8 cellular contexts compared by ENCODE assay signal in the genomic region with DNA sequence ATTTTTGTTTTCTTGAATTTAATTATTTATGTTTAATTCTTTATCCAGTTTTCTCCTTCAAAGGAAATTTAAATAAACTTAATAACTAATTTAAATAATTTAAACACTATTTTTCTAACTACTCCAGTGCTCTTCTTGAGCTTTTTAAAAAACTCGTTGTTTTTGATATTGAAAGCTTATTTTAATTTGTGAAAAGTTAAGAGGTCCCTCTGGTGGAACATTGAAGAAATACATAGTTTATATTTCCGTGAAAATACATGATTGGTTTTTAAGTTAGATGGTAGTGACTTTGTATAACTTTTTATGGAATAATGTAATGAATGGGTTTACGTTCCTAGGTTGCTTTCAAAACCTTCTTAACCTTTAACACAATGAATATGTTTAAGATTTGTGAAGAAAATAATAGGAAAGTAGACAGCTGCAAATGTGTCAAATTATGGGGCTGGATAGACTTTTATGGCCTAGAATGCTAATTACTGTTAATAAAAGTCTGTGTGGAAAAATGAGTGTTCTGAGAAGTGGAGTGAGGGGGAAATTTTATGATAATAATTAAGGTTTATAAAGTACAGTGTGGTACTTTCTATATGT. TPM values are rescaled to one million over a fixed set of nuclear protein-coding genes. Genes with fewer than 3 reads are reported as not detected.
DNase-seq lines count a peak whose midpoint lies in the region; ATAC-seq and TF ChIP-seq lines count a peak whose summit lies in the region.

No MANE protein-coding gene starts in this region.

- H3K36me3 Mint-ChIP-seq in T-helper 1 cell treated with Interleukin-12 subunit alpha and Interleukin-12 subunit beta and Interleukin-4 antibody, amounts not matched to agents 30 μg/mL and 1 μg/mL, for 36 hours (ENCODE audit: low read depth): peaks cover 22% of the 10 kb centered on the region
- peaks cover 15% of the 10 kb centered on the region for H3K36me3 Mint-ChIP-seq in glutamatergic neuron (ENCODE audit: unreplicated experiment)

- H3K4me1 Mint-ChIP-seq in T-helper 1 cell treated with Interleukin-12 subunit alpha and Interleukin-12 subunit beta and Interleukin-4 antibody, amounts not matched to agents 30 μg/mL and 1 μg/mL, for 36 hours (ENCODE audit: low read depth): peaks cover 7% of the 10 kb centered on the region
- no peaks in the 10 kb centered on the region for H3K4me1 Mint-ChIP-seq in glutamatergic neuron (ENCODE audit: low read depth, unreplicated experiment)

- H3K27me3 Mint-ChIP-seq in T-helper 1 cell treated with Interleukin-12 subunit alpha and Interleukin-12 subunit beta and Interleukin-4 antibody, amounts not matched to agents 30 μg/mL and 1 μg/mL, for 36 hours (ENCODE audit: low read depth): no peaks in the 10 kb centered on the region
- H3K27me3 Mint-ChIP-seq in glutamatergic neuron (ENCODE audit: unreplicated experiment): no peaks in the 10 kb centered on the region

- H3K9me3 Mint-ChIP-seq in T-helper 1 cell treated with Interleukin-12 subunit alpha and Interleukin-12 subunit beta and Interleukin-4 antibody, amounts not matched to agents 30 μg/mL and 1 μg/mL, for 36 hours: peaks cover 18% of the 10 kb centered on the region
- no peaks in the 10 kb centered on the region for H3K9me3 Mint-ChIP-seq in glutamatergic neuron (ENCODE audit: unreplicated experiment)

- peak overlapping the region; percentile 46 for H3K27ac Mint-ChIP-seq in T-helper 1 cell treated with Interleukin-12 subunit alpha and Interleukin-12 subunit beta and Interleukin-4 antibody, amounts not matched to agents 30 μg/mL and 1 μg/mL, for 36 hours
- no peak overlapping the region for H3K27ac Mint-ChIP-seq in glutamatergic neuron (ENCODE audit: unreplicated experiment)

- peak; percentile 14 for DNase-seq in AG08395 (ENCODE audit: low spot score)
- DNase-seq in GM20000 (ENCODE audit: low spot score): peak; percentile 9
- DNase-seq in glutamatergic neuron: no peak
- DNase-seq in NCI-H146 (lab: John Stamatoyannopoulos, UW): no peak
- no peak for DNase-seq in iPS-NIHi11 (ENCODE audit: low spot score)

- ATAC-seq in GM19455 (IDR thresholded peaks at IDR 0.05; ENCODE audit: unreplicated experiment) (no peak), GM21825 (IDR thresholded peaks at IDR 0.05; ENCODE audit: unreplicated experiment) (no peak)

- no peak overlapping the region for H3K4me3 Mint-ChIP-seq in T-helper 1 cell treated with Interleukin-12 subunit alpha and Interleukin-12 subunit beta and Interleukin-4 antibody, amounts not matched to agents 30 μg/mL and 1 μg/mL, for 36 hours
- H3K4me3 Mint-ChIP-seq in glutamatergic neuron (ENCODE audit: unreplicated experiment): no peak overlapping the region

- TF ChIP-seq CTCF in GM20000 (IDR thresholded peaks at IDR 0.05; ENCODE audit: extremely low read depth, missing control alignments) (peak; percentile 6), glutamatergic neuron (IDR thresholded peaks at IDR 0.05; ENCODE audit: partially characterized antibody, unreplicated experiment) (peak; percentile 76)

RNA-seq across cellular contexts. Expression of gene MSRB3, which starts 45.9 kb away (rescaled TPM):
- 1.6 TPM for total RNA-seq in glutamatergic neuron (ENCODE audit: unreplicated experiment)

Comparison
In these comparisons a context has a peak if more than half of its experiments do, and no peak if none do; other contexts are left out.
1. DNase-seq: peak in AG08395 (single experiment) and GM20000 (single experiment); none in glutamatergic neuron (single experiment), NCI-H146 (single experiment) and iPS-NIHi11 (single experiment).